In the genomic region with DNA sequence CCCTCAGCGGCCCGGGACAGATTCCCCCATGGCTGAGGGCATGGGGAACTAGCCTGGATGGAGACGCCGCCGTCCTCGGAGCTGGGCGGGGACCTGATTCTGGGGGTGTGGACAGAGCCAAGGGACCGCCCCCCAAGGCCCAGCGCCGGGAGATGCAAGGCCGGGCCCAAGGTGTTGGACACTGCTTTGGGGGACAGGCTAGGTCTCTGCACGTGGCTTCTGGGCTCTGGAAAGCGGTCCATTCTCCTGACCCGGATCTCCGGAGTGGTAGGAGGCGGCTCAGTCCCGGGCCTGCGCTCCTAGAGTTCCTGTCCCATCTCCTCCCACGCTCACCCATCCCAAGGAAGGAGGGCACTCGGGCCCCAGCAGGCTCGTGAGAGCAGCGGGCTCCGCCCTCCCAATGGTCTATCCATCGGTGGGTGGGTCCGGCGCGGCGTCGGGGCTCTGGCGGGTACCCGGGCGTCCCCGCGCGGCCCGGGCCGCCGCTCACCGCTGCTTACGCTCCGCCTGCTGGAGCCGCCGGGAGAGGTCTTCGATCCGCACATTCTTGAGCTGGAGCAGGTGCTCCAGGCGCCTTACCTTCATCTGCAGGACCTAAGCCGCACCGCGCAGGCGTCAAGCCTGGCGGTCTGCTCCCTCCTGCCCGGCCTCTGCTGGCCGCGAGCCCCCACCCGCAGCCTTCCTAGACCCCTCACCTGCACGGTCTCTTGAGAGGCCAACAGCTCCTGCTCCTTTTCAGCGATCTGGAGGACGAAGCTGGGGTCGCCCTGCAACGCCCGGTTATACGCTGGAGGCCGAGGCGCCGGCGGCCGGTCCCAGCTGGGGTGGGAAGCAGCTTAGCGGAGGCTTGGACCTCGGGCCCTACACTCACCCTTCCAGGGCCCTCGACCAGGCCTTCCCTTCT, we compare ENCODE assay signal across 8 cellular contexts. TPM values are rescaled to one million over a fixed set of nuclear protein-coding genes. Genes with fewer than 3 reads are reported as not detected.
A peak's percentile ranks its signal among the peaks of the same experiment; 100 is the strongest.
DNase-seq lines count a peak whose midpoint lies in the region; ATAC-seq and TF ChIP-seq lines count a peak whose summit lies in the region.

No MANE protein-coding gene starts in this region.

- H3K4me3 ChIP-seq in OCI-LY7 (ENCODE audit: low read depth, low read length, poor library complexity, severe bottlenecking), result no peak overlapping the region
- H3K4me3 ChIP-seq in iPS-15b (ENCODE audit: low read depth, low read length), result peak overlapping the region; percentile 75
- H3K4me3 ChIP-seq in skeletal muscle satellite cell (ENCODE audit: low read length), result peak overlapping the region; percentile 80
- no peak overlapping the region for H3K4me3 ChIP-seq in HAP-1

- POLR2A ChIA-PET in OCI-LY7 (lab: Charles Lee), result interaction anchor here (0.6 kb wide), 1 partner anchor 1936 kb away, joined by 5 read pairs; no protein-coding TSS in a partner anchor

- no peaks in the 10 kb centered on the region for H3K79me2 ChIP-seq in OCI-LY7 (ENCODE audit: insufficient read depth, low read depth, low read length)

- H4K20me1 ChIP-seq in OCI-LY7 (ENCODE audit: insufficient read depth, low read length), result no peaks in the 10 kb centered on the region; the same call in 1 of the 2 replicates

- no peaks in the 10 kb centered on the region for H3K36me3 ChIP-seq in OCI-LY7 (ENCODE audit: insufficient read depth, low read length)
- H3K36me3 ChIP-seq in iPS-15b (ENCODE audit: control insufficient read depth, insufficient read depth, low read length), result no peaks in the 10 kb centered on the region
- no peaks in the 10 kb centered on the region for H3K36me3 ChIP-seq in skeletal muscle satellite cell (ENCODE audit: insufficient read depth, low read length)
- H3K36me3 ChIP-seq in HAP-1 (replicated peaks), result no peaks in the 10 kb centered on the region

- H3K9me3 ChIP-seq in OCI-LY7 (ENCODE audit: low read length) (no peaks in the 10 kb centered on the region), iPS-15b (ENCODE audit: control insufficient read depth, insufficient read depth, low read length) (no peaks in the 10 kb centered on the region), skeletal muscle satellite cell (replicated peaks; ENCODE audit: low read length) (no peaks in the 10 kb centered on the region), HAP-1 (no peaks in the 10 kb centered on the region)

- in situ Hi-C loops in HAP-1 (cut with MboI; ENCODE audit: low sequenced_read_pairs), result no loop called here

- H3K4me2 ChIP-seq in OCI-LY7 (ENCODE audit: low read length), result peak overlapping the region; percentile 31; the same call in 1 of the 2 replicates
- peak overlapping the region; percentile 99 for H3K4me2 ChIP-seq in skeletal muscle satellite cell (ENCODE audit: low read length)

- peak; percentile 16 to 45 (median 26) for DNase-seq in NCI-H1417 (lab: John Stamatoyannopoulos, UW)
- DNase-seq in NCI-H1417 treated with DMSO at 0.1 percent for 48 hours (lab: John Stamatoyannopoulos, UW), result no peak
- DNase-seq in OCI-LY7 (ENCODE audit: low spot score), result no peak
- peak; percentile 53 for DNase-seq in astrocyte of the hippocampus (ENCODE audit: low read depth, low spot score)
- DNase-seq in HAP-1 (ENCODE audit: low spot score in 2 of 2), result no peak

- no peak overlapping the region for H2AFZ ChIP-seq in OCI-LY7 (ENCODE audit: low read length)

- intact Hi-C loops in OCI-LY7 (cut with micrococcal nuclease; ENCODE audit: unreplicated experiment), result no loop called here

- H3K27ac ChIP-seq in OCI-LY7 (ENCODE audit: low read depth, low read length, poor library complexity, severe bottlenecking), result no peak overlapping the region

- H3K9me2 ChIP-seq in OCI-LY7 (ENCODE audit: insufficient read depth, low read length), result no peaks in the 10 kb centered on the region

- no peak for TF ChIP-seq CTCF in OCI-LY7 (conservative IDR thresholded peaks at IDR 0.05; ENCODE audit: low read length)

- BruUV-seq in OCI-LY7 (replicated peaks; lab: Mats Ljungman, UMichigan), result no TSS peak

- H3K9ac ChIP-seq in iPS-15b (ENCODE audit: low read depth, low read length) (peak overlapping the region; percentile 37), skeletal muscle satellite cell (ENCODE audit: low read depth, low read length) (peak overlapping the region; percentile 72)

- ATAC-seq in GM21367 (IDR thresholded peaks at IDR 0.05; ENCODE audit: unreplicated experiment), result no peak

- CTCF ChIA-PET in OCI-LY7 (lab: Charles Lee; ENCODE audit: unreplicated experiment), result no interaction called here

- peaks cover 56% of the 10 kb centered on the region for H3K27me3 ChIP-seq in iPS-15b (ENCODE audit: control insufficient read depth, insufficient read depth, low read length)
- H3K27me3 ChIP-seq in skeletal muscle satellite cell (ENCODE audit: control insufficient read depth, insufficient read depth, low read length), result no peaks in the 10 kb centered on the region
- no peaks in the 10 kb centered on the region for H3K27me3 ChIP-seq in HAP-1 (ENCODE audit: low read depth)

- H3K4me1 ChIP-seq in OCI-LY7 (ENCODE audit: insufficient read depth, low read length, poor library complexity, severe bottlenecking) (peaks cover 10% of the 10 kb centered on the region), iPS-15b (ENCODE audit: control insufficient read depth, insufficient read depth, low read length) (peaks cover 5% of the 10 kb centered on the region), skeletal muscle satellite cell (ENCODE audit: control insufficient read depth, insufficient read depth, low read length) (peaks cover 17% of the 10 kb centered on the region), HAP-1 (0 out of 2 replicates have a peak, but pooled peaks cover 2% of the 10 kb centered on the region)

RNA-seq across cellular contexts. Expression of gene SPEF1, which starts 3.3 kb away (rescaled TPM):
- total RNA-seq in OCI-LY7 (2014; rRNA removed; shearing (Covaris generic)), result 0.09 and 0.10 TPM in 2 replicates
- 0.27 TPM in 1 of 2 replicates, not detected in the other for total RNA-seq in OCI-LY7 (2022)
- total RNA-seq in skeletal muscle satellite cell (2012; rRNA removed), result not detected in 2 replicates

RNA-seq across cellular contexts. Expression of gene CENPB, which starts 8.6 kb away (rescaled TPM):
- 32.5 and 39.1 TPM in 2 replicates for total RNA-seq in OCI-LY7 (2014; rRNA removed; shearing (Covaris generic))
- 31.2 and 34.8 TPM in 2 replicates for total RNA-seq in OCI-LY7 (2022)
- 125 and 146 TPM in 2 replicates for total RNA-seq in skeletal muscle satellite cell (2012; rRNA removed)

RNA-seq across cellular contexts. Expression of gene ADISSP, which starts 10.4 kb away (rescaled TPM):
- 62.1 and 66.7 TPM in 2 replicates for total RNA-seq in OCI-LY7 (2014; rRNA removed; shearing (Covaris generic))
- 58.7 and 64.4 TPM in 2 replicates for total RNA-seq in OCI-LY7 (2022)
- total RNA-seq in skeletal muscle satellite cell (2012; rRNA removed), result 43.9 and 63.1 TPM in 2 replicates

RNA-seq across cellular contexts. Expression of gene CDC25B, which starts 18.1 kb away (rescaled TPM):
- 86.1 and 89.2 TPM in 2 replicates for total RNA-seq in OCI-LY7 (2014; rRNA removed; shearing (Covaris generic))
- total RNA-seq in OCI-LY7 (2022), result 119 and 147 TPM in 2 replicates
- 26.6 and 32.2 TPM in 2 replicates for total RNA-seq in skeletal muscle satellite cell (2012; rRNA removed)

RNA-seq across cellular contexts. Expression of gene AP5S1, which starts 42.4 kb away (rescaled TPM):
- 6.2 and 9.8 TPM in 2 replicates for total RNA-seq in OCI-LY7 (2014; rRNA removed; shearing (Covaris generic))
- total RNA-seq in OCI-LY7 (2022), result 9.9 and 12.1 TPM in 2 replicates
- total RNA-seq in skeletal muscle satellite cell (2012; rRNA removed), result 20.5 and 22.1 TPM in 2 replicates

Comparison
In these comparisons a context has a peak if more than half of its experiments do, and no peak if none do; other contexts are left out.
1. DNase-seq: peak in NCI-H1417 (3 of 3) and astrocyte of the hippocampus (single experiment); none in NCI-H1417 treated with DMSO at 0.1 percent for 48 hours (single experiment), OCI-LY7 (single experiment) and HAP-1 (0 of 2).
2. H3K4me3 ChIP-seq: peak in iPS-15b (single experiment) and skeletal muscle satellite cell (single experiment); none in OCI-LY7 (single experiment) and HAP-1 (single experiment).